8 cellular contexts compared by ENCODE assay signal in the genomic region with DNA sequence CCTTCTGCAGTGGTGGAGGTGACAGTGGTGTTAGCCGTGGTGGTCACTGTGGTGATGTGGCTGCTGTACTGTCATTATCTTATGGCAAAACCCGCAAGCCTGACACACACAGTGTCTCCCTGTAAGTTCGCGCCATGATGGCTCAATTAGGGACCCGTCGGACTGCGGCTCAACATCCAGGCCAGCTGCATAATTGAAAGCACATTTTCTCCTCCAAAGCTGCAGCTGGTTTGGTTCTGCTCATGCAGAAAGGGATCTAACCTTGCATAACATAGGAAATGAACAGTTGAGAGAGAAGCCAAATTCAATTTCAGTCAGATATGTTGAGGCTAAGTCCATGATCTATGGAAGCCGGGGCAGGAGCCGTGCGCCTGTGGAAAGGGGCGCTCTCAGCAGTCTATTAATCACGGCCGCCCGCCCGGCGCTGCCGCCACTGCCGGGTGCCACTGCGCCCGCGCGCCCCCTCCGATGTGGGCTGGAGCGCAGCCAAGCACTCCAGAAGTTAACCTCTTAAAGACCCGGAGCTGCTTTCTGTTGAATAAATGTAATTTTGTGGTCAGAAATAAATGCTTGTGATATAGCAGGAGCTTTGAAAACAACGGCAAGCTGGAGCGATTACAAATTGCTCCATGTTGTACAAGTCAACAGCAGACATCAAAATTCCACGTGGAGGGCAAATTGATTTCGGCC.
DNase-seq lines count a peak whose midpoint lies in the region; ATAC-seq lines count a peak whose summit lies in the region.

No MANE protein-coding gene starts in this region.

- DNase-seq in EH (ENCODE audit: low read depth) (peak; percentile 93), NCI-H446 (lab: John Stamatoyannopoulos, UW) (peak; percentile 9 to 56), epidermal melanocyte (ENCODE audit: insufficient read length, low spot score) (peak; percentile 72), occipital lobe (lab: John Stamatoyannopoulos, UW) (peak; percentile 57)
- no peak for DNase-seq in activated CD4-positive, CD25-positive, alpha-beta regulatory T cell treated with anti-CD3 and anti-CD28 coated beads, Interleukin-2, amount 50 U/mL, for 72 hours

- no peak for ATAC-seq in GM18520 (IDR thresholded peaks at IDR 0.05; ENCODE audit: unreplicated experiment)
- no peak for ATAC-seq in GM18868 (IDR thresholded peaks at IDR 0.05; ENCODE audit: unreplicated experiment)
- ATAC-seq in HG03159 (IDR thresholded peaks at IDR 0.05; ENCODE audit: unreplicated experiment): no peak
